In genomic region chr7:130108809-130109208, GRCh38 we compare ENCODE assay signal across 1 cellular context.
A peak's percentile ranks its signal among the peaks of the same experiment; 100 is the strongest.
TF ChIP-seq lines count a peak whose summit lies in the region.

No MANE protein-coding gene starts in this region.

TF ChIP-seq in K562, 482 proteins besides CTCF, POLR2A, EP300 and RAD21 (continued from another document):
- TF ChIP-seq, protein P1, sequence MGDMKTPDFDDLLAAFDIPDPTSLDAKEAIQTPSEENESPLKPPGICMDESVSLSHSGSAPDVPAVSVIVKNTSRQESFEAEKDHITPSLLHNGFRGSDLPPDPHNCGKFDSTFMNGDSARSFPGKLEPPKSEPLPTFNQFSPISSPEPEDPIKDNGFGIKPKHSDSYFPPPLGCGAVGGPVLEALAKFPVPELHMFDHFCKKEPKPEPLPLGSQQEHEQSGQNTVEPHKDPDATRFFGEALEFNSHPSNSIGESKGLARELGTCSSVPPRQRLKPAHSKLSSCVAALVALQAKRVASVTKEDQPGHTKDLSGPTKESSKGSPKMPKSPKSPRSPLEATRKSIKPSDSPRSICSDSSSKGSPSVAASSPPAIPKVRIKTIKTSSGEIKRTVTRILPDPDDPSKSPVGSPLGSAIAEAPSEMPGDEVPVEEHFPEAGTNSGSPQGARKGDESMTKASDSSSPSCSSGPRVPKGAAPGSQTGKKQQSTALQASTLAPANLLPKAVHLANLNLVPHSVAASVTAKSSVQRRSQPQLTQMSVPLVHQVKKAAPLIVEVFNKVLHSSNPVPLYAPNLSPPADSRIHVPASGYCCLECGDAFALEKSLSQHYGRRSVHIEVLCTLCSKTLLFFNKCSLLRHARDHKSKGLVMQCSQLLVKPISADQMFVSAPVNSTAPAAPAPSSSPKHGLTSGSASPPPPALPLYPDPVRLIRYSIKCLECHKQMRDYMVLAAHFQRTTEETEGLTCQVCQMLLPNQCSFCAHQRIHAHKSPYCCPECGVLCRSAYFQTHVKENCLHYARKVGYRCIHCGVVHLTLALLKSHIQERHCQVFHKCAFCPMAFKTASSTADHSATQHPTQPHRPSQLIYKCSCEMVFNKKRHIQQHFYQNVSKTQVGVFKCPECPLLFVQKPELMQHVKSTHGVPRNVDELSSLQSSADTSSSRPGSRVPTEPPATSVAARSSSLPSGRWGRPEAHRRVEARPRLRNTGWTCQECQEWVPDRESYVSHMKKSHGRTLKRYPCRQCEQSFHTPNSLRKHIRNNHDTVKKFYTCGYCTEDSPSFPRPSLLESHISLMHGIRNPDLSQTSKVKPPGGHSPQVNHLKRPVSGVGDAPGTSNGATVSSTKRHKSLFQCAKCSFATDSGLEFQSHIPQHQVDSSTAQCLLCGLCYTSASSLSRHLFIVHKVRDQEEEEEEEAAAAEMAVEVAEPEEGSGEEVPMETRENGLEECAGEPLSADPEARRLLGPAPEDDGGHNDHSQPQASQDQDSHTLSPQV (IDR thresholded peaks at IDR 0.05), result no peak
- peak; percentile 30 for TF ChIP-seq POLR2B (IDR thresholded peaks at IDR 0.05; ENCODE audit: low read depth, partially characterized antibody)
- no peak for TF ChIP-seq DEAF1 (CRISPR knock-in tag; IDR thresholded peaks at IDR 0.05)
- no peak for TF ChIP-seq PCBP2 (IDR thresholded peaks at IDR 0.05; ENCODE audit: low read depth, low read length, poor library complexity, severe bottlenecking)
- no peak for TF ChIP-seq NR2C2 (CRISPR knock-in tag; IDR thresholded peaks at IDR 0.05)
- no peak for TF ChIP-seq NR2C2 (tag; IDR thresholded peaks at IDR 0.05)
- no peak for TF ChIP-seq GATAD2B (IDR thresholded peaks at IDR 0.05; ENCODE audit: borderline replicate concordance)
- no peak for TF ChIP-seq ZNF124 (CRISPR knock-in tag; IDR thresholded peaks at IDR 0.05)
- TF ChIP-seq ZNF324 (CRISPR knock-in tag; IDR thresholded peaks at IDR 0.05), result no peak
- TF ChIP-seq, protein P2, sequence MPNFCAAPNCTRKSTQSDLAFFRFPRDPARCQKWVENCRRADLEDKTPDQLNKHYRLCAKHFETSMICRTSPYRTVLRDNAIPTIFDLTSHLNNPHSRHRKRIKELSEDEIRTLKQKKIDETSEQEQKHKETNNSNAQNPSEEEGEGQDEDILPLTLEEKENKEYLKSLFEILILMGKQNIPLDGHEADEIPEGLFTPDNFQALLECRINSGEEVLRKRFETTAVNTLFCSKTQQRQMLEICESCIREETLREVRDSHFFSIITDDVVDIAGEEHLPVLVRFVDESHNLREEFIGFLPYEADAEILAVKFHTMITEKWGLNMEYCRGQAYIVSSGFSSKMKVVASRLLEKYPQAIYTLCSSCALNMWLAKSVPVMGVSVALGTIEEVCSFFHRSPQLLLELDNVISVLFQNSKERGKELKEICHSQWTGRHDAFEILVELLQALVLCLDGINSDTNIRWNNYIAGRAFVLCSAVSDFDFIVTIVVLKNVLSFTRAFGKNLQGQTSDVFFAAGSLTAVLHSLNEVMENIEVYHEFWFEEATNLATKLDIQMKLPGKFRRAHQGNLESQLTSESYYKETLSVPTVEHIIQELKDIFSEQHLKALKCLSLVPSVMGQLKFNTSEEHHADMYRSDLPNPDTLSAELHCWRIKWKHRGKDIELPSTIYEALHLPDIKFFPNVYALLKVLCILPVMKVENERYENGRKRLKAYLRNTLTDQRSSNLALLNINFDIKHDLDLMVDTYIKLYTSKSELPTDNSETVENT (CRISPR knock-in tag; IDR thresholded peaks at IDR 0.05), result no peak
- TF ChIP-seq RBM17 (IDR thresholded peaks at IDR 0.05; ENCODE audit: borderline replicate concordance, low read depth, low read length), result no peak
- no peak for TF ChIP-seq NCOA6 (IDR thresholded peaks at IDR 0.05)
- no peak for TF ChIP-seq CBX5 (IDR thresholded peaks at IDR 0.05; ENCODE audit: borderline replicate concordance, low read depth)
